12 cellular contexts compared by ENCODE assay signal in genomic region chr4:26179316-26179760, GRCh38.
DNase-seq lines count a peak whose midpoint lies in the region; ATAC-seq and TF ChIP-seq lines count a peak whose summit lies in the region.
"Had no signal": no experiment of that assay in that cellular context is flagged by ENCODE, and none has a peak within 500 bp of the region (broad histone marks: within the 10 kb centered on the region; RNA-seq: fewer than 3 reads in every experiment).

No MANE protein-coding gene starts in this region.

- H3K4me3 Mint-ChIP-seq in activated naive CD4-positive, alpha-beta T cell treated with anti-CD3 and anti-CD28 coated beads, Interleukin-2, amount 10 ng/mL, durations not matched to agents 7 days and 5 days, result no peak overlapping the region
- H3K4me3 Mint-ChIP-seq in nephron progenitor cell, result no peak overlapping the region
- H3K4me3 Mint-ChIP-seq: B cell had no signal

- H3K4me1 Mint-ChIP-seq in activated naive CD4-positive, alpha-beta T cell treated with anti-CD3 and anti-CD28 coated beads, Interleukin-2, amount 10 ng/mL, durations not matched to agents 7 days and 5 days, result no peaks in the 10 kb centered on the region
- H3K4me1 Mint-ChIP-seq in nephron progenitor cell, result peaks cover 5% of the 10 kb centered on the region

- DNase-seq in activated naive CD4-positive, alpha-beta T cell treated with anti-CD3 and anti-CD28 coated beads, Interleukin-2, amount 50 U/mL, for 72 hours (ENCODE audit: low spot score in 2 of 2), result peak in 1 of 2 donors; percentile 29
- DNase-seq in activated naive CD4-positive, alpha-beta T cell treated with anti-CD3 and anti-CD28 coated beads, Interleukin-2, amount 10 ng/mL, durations not matched to agents 7 days and 5 days, result no peak
- DNase-seq in stimulated activated naive CD8-positive, alpha-beta T cell treated with anti-CD3 and anti-CD28 coated beads, Interleukin-15, Interleukin-2, amounts not matched to agents 100 U/mL and 50 U/mL, for 24 hours, result no peak
- DNase-seq in activated gamma-delta T cell (lab: John Stamatoyannopoulos, UW) (no peak), SW 1271 (lab: John Stamatoyannopoulos, UW) (no peak), nephron progenitor cell (no peak)
- DNase-seq: anterior cingulate cortex, left lung, NCI-H526 treated with DMSO at 0.1 percent for 48 hours had no signal

- CTCF ChIA-PET in activated naive CD4-positive, alpha-beta T cell treated with anti-CD3 and anti-CD28 coated beads, Interleukin-2, amount 10 ng/mL, durations not matched to agents 7 days and 5 days (lab: Charles Lee), result no interaction called here

- peak overlapping the region in 1 of 2 donors; percentile 84 for H3K27ac Mint-ChIP-seq in activated naive CD4-positive, alpha-beta T cell treated with anti-CD3 and anti-CD28 coated beads, Interleukin-2, amount 50 U/mL, for 72 hours
- no peak overlapping the region for H3K27ac Mint-ChIP-seq in activated naive CD4-positive, alpha-beta T cell treated with anti-CD3 and anti-CD28 coated beads, Interleukin-2, amount 10 ng/mL, durations not matched to agents 7 days and 5 days
- H3K27ac Mint-ChIP-seq in nephron progenitor cell, result no peak overlapping the region
- H3K27ac Mint-ChIP-seq: B cell had no signal

- peak; percentile 33 to 91 for ATAC-seq in activated naive CD4-positive, alpha-beta T cell treated with anti-CD3 and anti-CD28 coated beads, Interleukin-2, amount 50 U/mL, for 72 hours
- ATAC-seq in GM21576 (IDR thresholded peaks at IDR 0.05; ENCODE audit: unreplicated experiment) (peak; percentile 58), HG03196 (IDR thresholded peaks at IDR 0.05; ENCODE audit: unreplicated experiment) (peak; percentile 71)
- ATAC-seq in stimulated activated naive CD8-positive, alpha-beta T cell treated with anti-CD3 and anti-CD28 coated beads, Interleukin-15, Interleukin-2, amounts not matched to agents 100 U/mL and 50 U/mL, for 24 hours, result peak; percentile 7
- ATAC-seq: left lung had no signal

- H3K27me3 Mint-ChIP-seq in activated naive CD4-positive, alpha-beta T cell treated with anti-CD3 and anti-CD28 coated beads, Interleukin-2, amount 10 ng/mL, durations not matched to agents 7 days and 5 days, result peaks cover 10% of the 10 kb centered on the region
- peaks cover 9% of the 10 kb centered on the region for H3K27me3 Mint-ChIP-seq in nephron progenitor cell (ENCODE audit: low read depth, poor library complexity)

- no peak for TF ChIP-seq CTCF in nephron progenitor cell (IDR thresholded peaks at IDR 0.05)

- peaks cover 0 to 16% of the 10 kb centered on the region in 2 donors for H3K9me3 Mint-ChIP-seq in activated naive CD4-positive, alpha-beta T cell treated with anti-CD3 and anti-CD28 coated beads, Interleukin-2, amount 50 U/mL, for 72 hours
- no peaks in the 10 kb centered on the region for H3K9me3 Mint-ChIP-seq in activated naive CD4-positive, alpha-beta T cell treated with anti-CD3 and anti-CD28 coated beads, Interleukin-2, amount 10 ng/mL, durations not matched to agents 7 days and 5 days
- no peaks in the 10 kb centered on the region for H3K9me3 Mint-ChIP-seq in nephron progenitor cell

- peaks cover 0 to 35% of the 10 kb centered on the region in 2 donors for H3K36me3 Mint-ChIP-seq in activated naive CD4-positive, alpha-beta T cell treated with anti-CD3 and anti-CD28 coated beads, Interleukin-2, amount 50 U/mL, for 72 hours
- no peaks in the 10 kb centered on the region for H3K36me3 Mint-ChIP-seq in activated naive CD4-positive, alpha-beta T cell treated with anti-CD3 and anti-CD28 coated beads, Interleukin-2, amount 10 ng/mL, durations not matched to agents 7 days and 5 days
- H3K36me3 Mint-ChIP-seq in nephron progenitor cell (ENCODE audit: low read depth), result no peaks in the 10 kb centered on the region

Comparison
In these comparisons a context has a peak if more than half of its experiments do, and no peak if none do; other contexts are left out.
1. ATAC-seq: peak in every context shown above with its lines; median percentile 71 in HG03196; 62 in activated naive CD4-positive, alpha-beta T cell treated with anti-CD3 and anti-CD28 coated beads, Interleukin-2, amount 50 U/mL, for 72 hours; 58 in GM21576; 7 in stimulated activated naive CD8-positive, alpha-beta T cell treated with anti-CD3 and anti-CD28 coated beads, Interleukin-15, Interleukin-2, amounts not matched to agents 100 U/mL and 50 U/mL, for 24 hours.